17 cellular contexts compared by ENCODE assay signal in the genomic region with DNA sequence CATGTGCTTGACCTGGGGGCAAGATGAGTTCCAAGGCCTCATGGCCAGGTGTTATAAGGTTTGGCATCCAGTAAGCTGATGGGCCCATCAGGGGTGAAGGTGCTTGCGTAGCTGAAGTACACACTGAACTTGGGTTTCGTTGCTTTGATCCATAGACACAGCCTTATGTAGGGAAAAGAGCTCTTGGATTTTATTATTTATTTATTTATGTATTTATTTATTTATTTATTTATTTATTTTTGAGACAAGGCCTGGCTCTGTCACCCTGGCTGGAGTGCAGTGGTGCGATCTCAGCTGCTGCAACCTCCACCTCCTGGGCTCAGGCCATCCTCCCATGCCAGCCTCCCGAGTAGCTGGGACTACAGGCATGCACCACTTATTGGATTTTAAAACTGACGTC.
DNase-seq lines count a peak whose midpoint lies in the region; ATAC-seq and TF ChIP-seq lines count a peak whose summit lies in the region.
"Had no signal": no experiment of that assay in that cellular context is flagged by ENCODE, and none has a peak within 500 bp of the region (broad histone marks: within the 10 kb centered on the region; RNA-seq: fewer than 3 reads in every experiment).

No MANE protein-coding gene starts in this region.

- H3K27ac ChIP-seq in right cardiac atrium (ENCODE audit: low read length) (no peak overlapping the region), coronary artery (no peak overlapping the region), ascending aorta (no peak overlapping the region)
- H3K27ac ChIP-seq: 22Rv1; BLaER1 treated with 17β-estradiol and CSF1 and Interleukin-3, amounts not matched to agents 10 nM and 100 nM; C4-2B had no signal

- intact Hi-C loops in cardiac septum (cut with DNase I) (no loop called here), right cardiac atrium (cut with DNase I) (no loop called here), ascending aorta (cut with DNase I) (no loop called here)

- ATAC-seq in right cardiac atrium (no peak), HG02870 (IDR thresholded peaks at IDR 0.05; ENCODE audit: unreplicated experiment) (no peak)
- ATAC-seq: CD8-positive, alpha-beta T cell had no signal

- WGBS in right cardiac atrium = 94% methylated on average over 5 of the region's 5 CpGs

- no peaks in the 10 kb centered on the region for H3K9me3 ChIP-seq in right cardiac atrium (ENCODE audit: control insufficient read depth, low read length)
- no peaks in the 10 kb centered on the region for H3K9me3 ChIP-seq in ascending aorta
- H3K9me3 ChIP-seq: BLaER1 treated with 17β-estradiol and CSF1 and Interleukin-3, amounts not matched to agents 10 nM and 100 nM; Caco-2 had no signal

- H3K4me1 ChIP-seq in right cardiac atrium (ENCODE audit: control insufficient read depth, insufficient read depth, low read length) (no peaks in the 10 kb centered on the region), ascending aorta (no peaks in the 10 kb centered on the region)
- H3K4me1 ChIP-seq: BLaER1 treated with 17β-estradiol and CSF1 and Interleukin-3, amounts not matched to agents 10 nM and 100 nM; Caco-2 had no signal

- H3K36me3 ChIP-seq in ascending aorta = no peaks in the 10 kb centered on the region
- H3K36me3 ChIP-seq: BLaER1 treated with 17β-estradiol and CSF1 and Interleukin-3, amounts not matched to agents 10 nM and 100 nM had no signal

- H3K27me3 ChIP-seq in right cardiac atrium (ENCODE audit: control insufficient read depth, insufficient read depth) (peaks cover 4% of the 10 kb centered on the region), ascending aorta (no peaks in the 10 kb centered on the region)

- no peak overlapping the region for H3K4me3 ChIP-seq in right cardiac atrium (ENCODE audit: low read length)
- no peak overlapping the region for H3K4me3 ChIP-seq in coronary artery
- no peak overlapping the region for H3K4me3 ChIP-seq in ascending aorta
- H3K4me3 ChIP-seq: BLaER1 treated with 17β-estradiol and CSF1 and Interleukin-3, amounts not matched to agents 10 nM and 100 nM had no signal

- peak; percentile 22 for DNase-seq in cardiac septum (ENCODE audit: low spot score)
- no peak for DNase-seq in right cardiac atrium
- peak; percentile 56 for DNase-seq in coronary artery (ENCODE audit: low spot score)
- peak; percentile 12 for DNase-seq in mesenteric fat pad (ENCODE audit: low spot score)
- DNase-seq in ascending aorta (ENCODE audit: low spot score in 2 of 2) = no peak
- no peak for DNase-seq in NCI-H526 (lab: John Stamatoyannopoulos, UW)
- DNase-seq: AML-193; Caco-2; Calu3; CD4-positive, alpha-beta T cell; CD8-positive, alpha-beta T cell; DMS79 treated with DMSO at 0.1 percent for 48 hours; GF-D8 had no signal

- TF ChIP-seq CTCF in coronary artery (IDR thresholded peaks at IDR 0.05) (no peak), ascending aorta (IDR thresholded peaks at IDR 0.05) (no peak)

Comparison
In these comparisons a context has a peak if more than half of its experiments do, and no peak if none do; other contexts are left out.
1. DNase-seq: peak in cardiac septum (single experiment), coronary artery (single experiment) and mesenteric fat pad (single experiment); none in right cardiac atrium (0 of 3), ascending aorta (0 of 2) and NCI-H526 (0 of 2).